ENCODE assay signal across 8 cellular contexts in the genomic region with DNA sequence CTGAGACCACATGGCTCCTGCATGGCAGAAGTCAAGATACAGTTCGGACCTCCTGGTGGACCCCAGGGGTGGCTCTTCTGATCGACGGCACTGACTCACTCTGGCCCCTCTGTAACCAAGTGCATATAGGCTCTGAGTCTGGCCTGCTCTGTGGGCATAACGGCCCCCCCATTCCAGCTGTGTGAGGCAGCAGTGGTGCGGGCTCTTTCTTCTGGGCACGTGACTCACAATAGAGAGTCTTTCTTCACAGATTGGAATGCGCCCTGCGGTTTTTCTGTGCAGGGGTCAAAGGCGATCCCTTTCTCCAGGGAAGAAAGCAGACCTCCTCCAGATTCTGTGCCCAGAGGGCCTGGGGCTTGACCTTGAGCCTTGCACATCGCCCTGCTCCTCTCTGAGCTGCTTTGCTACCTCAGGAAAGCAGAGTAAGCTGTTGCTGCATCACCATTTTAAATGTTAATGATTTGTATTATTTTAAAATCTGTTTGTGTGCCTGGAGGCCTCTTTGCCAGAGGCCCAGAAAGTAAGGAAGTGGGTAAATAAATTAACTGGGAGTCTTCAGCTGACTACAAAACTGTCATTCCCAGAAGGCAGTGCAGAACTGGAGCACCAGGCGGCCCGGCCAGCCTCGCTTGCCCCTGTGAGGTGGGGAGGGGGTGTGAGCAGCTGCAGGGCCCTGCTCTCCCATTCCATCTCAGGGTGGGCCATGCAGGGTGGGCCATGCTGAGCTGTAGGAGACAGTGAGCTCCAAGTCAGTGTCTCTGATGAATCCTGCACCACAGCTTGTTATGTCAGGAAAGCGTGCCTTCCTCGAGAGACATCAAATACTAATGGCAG.
DNase-seq lines count a peak whose midpoint lies in the region.

No MANE protein-coding gene starts in this region.

- DNase-seq in H4 (ENCODE audit: low spot score) (peak; percentile 77), RKO (ENCODE audit: low spot score) (peak; percentile 55), globus pallidus (ENCODE audit: low spot score) (peak; percentile 84), renal cortical epithelial cell (ENCODE audit: low read depth) (peak; percentile 92), NCI-H524 (lab: John Stamatoyannopoulos, UW) (no peak), GF-D8 (lab: John Stamatoyannopoulos, UW) (no peak)
- DNase-seq in activated T-cell treated with anti-CD3 and anti-CD28 coated beads, Interleukin-2, amount 50 U/mL, for 24 hours = no peak
- DNase-seq in activated T-cell treated with anti-CD3 and anti-CD28 coated beads, Interleukin-2, amount 50 U/mL, for 48 hours = no peak

- H3K4me1 Mint-ChIP-seq in activated T-cell treated with anti-CD3 and anti-CD28 coated beads, Interleukin-2, amount 50 U/mL, for 24 hours (ENCODE audit: low read depth) = peaks cover 5% of the 10 kb centered on the region

- H3K4me3 Mint-ChIP-seq in activated T-cell treated with anti-CD3 and anti-CD28 coated beads, Interleukin-2, amount 50 U/mL, for 24 hours = no peak overlapping the region

- H3K27me3 Mint-ChIP-seq in activated T-cell treated with anti-CD3 and anti-CD28 coated beads, Interleukin-2, amount 50 U/mL, for 24 hours = peaks cover 44% of the 10 kb centered on the region

- H3K27ac Mint-ChIP-seq in activated T-cell treated with anti-CD3 and anti-CD28 coated beads, Interleukin-2, amount 50 U/mL, for 24 hours = no peak overlapping the region

- H3K9me3 Mint-ChIP-seq in activated T-cell treated with anti-CD3 and anti-CD28 coated beads, Interleukin-2, amount 50 U/mL, for 24 hours = peaks cover 15% of the 10 kb centered on the region

- H3K36me3 Mint-ChIP-seq in activated T-cell treated with anti-CD3 and anti-CD28 coated beads, Interleukin-2, amount 50 U/mL, for 24 hours (ENCODE audit: low read depth) = no peaks in the 10 kb centered on the region

Comparison
In these comparisons a context has a peak if more than half of its experiments do, and no peak if none do; other contexts are left out.
1. DNase-seq: peak in H4 (single experiment), RKO (single experiment), globus pallidus (single experiment) and renal cortical epithelial cell (single experiment); none in activated T-cell treated with anti-CD3 and anti-CD28 coated beads, Interleukin-2, amount 50 U/mL, for 24 hours (single experiment), NCI-H524 (0 of 2), GF-D8 (single experiment) and activated T-cell treated with anti-CD3 and anti-CD28 coated beads, Interleukin-2, amount 50 U/mL, for 48 hours (0 of 2).